Comparison of ENCODE assay signal across 12 cellular contexts in the genomic region with DNA sequence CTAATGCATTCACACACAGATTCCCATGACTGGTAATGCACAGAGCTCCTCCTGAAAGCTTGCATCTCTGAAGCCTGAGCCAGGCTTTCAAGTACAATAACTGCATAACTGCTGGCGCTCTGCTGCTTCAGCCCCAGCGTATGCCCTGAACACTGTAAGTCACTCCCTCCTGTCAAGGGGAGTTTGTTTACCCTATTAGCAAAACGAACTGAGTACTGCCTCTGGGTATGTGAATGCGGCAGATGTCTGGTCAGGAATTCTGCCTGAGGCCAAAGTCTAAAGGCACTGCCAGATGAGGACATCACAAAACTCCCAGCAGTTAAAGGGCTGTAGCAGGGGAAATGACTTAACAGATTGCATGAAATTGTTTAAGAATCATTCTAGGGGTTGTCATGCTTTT.
DNase-seq lines count a peak whose midpoint lies in the region; ATAC-seq, FAIRE-seq and TF ChIP-seq lines count a peak whose summit lies in the region.
"Had no signal": no experiment of that assay in that cellular context is flagged by ENCODE, and none has a peak within 500 bp of the region (broad histone marks: within the 10 kb centered on the region; RNA-seq: fewer than 3 reads in every experiment).

No MANE protein-coding gene starts in this region.

- H4K91ac ChIP-seq in IMR-90 (ENCODE audit: insufficient read depth, low read depth, low read length) = no peak overlapping the region

- no peak overlapping the region for H3K4ac ChIP-seq in IMR-90 (ENCODE audit: low read depth, low read length)

- H3K23ac ChIP-seq in IMR-90 (ENCODE audit: low read depth, low read length) = no peak overlapping the region

- no peak overlapping the region for H3K4me3 ChIP-seq in A549
- H3K4me3 ChIP-seq in IMR-90 (ENCODE audit: insufficient read depth, low read depth, low read length) = no peak overlapping the region
- H3K4me3 ChIP-seq in fibroblast of pulmonary artery (replicated peaks; ENCODE audit: low read depth, low read length) = no peak overlapping the region
- no peak overlapping the region for H3K4me3 ChIP-seq in gastrocnemius medialis
- H3K4me3 ChIP-seq in heart left ventricle = no peak overlapping the region
- H3K4me3 ChIP-seq: K562, right atrium auricular region, suprapubic skin had no signal

- no peak for FAIRE-seq in A549 (lab: Jason Lieb, UNC)
- FAIRE-seq: K562 had no signal

- no peaks in the 10 kb centered on the region for H3K27me3 ChIP-seq in IMR-90 (ENCODE audit: control insufficient read depth, insufficient read depth, low read length)
- H3K27me3 ChIP-seq in gastrocnemius medialis = no peaks in the 10 kb centered on the region
- no peaks in the 10 kb centered on the region for H3K27me3 ChIP-seq in heart left ventricle
- H3K27me3 ChIP-seq: right atrium auricular region, suprapubic skin had no signal

- no peak overlapping the region for H3K14ac ChIP-seq in IMR-90 (replicated peaks; ENCODE audit: low read depth, low read length)

- H4K8ac ChIP-seq in IMR-90 (ENCODE audit: low read depth in 2 of 2, low read length in 2 of 2) = no peak overlapping the region

- no peaks in the 10 kb centered on the region for H3K36me3 ChIP-seq in IMR-90 (ENCODE audit: control insufficient read depth, insufficient read depth, low read length)
- H3K36me3 ChIP-seq in gastrocnemius medialis = no peaks in the 10 kb centered on the region
- no peaks in the 10 kb centered on the region for H3K36me3 ChIP-seq in heart left ventricle
- H3K36me3 ChIP-seq: right atrium auricular region, suprapubic skin had no signal

- peak; percentile 29 to 89 for DNase-seq in A549 (ENCODE audit: low read depth in 1 of 2, low spot score in 1 of 2)
- DNase-seq in IMR-90 = peak; percentile 64
- peak; percentile 37 for DNase-seq in NCI-H82 treated with DMSO at 0.1 percent for 48 hours (lab: John Stamatoyannopoulos, UW; ENCODE audit: unreplicated experiment)
- DNase-seq in fibroblast of pulmonary artery (ENCODE audit: low read depth) = peak; percentile 90
- DNase-seq in gastrocnemius medialis = no peak
- no peak for DNase-seq in heart left ventricle
- DNase-seq: AML-193 had no signal

- TF ChIP-seq CTCF in A549 (IDR thresholded peaks at IDR 0.05) = no peak
- TF ChIP-seq CTCF in IMR-90 (conservative IDR thresholded peaks at IDR 0.05; ENCODE audit: low read depth, low read length) = no peak
- TF ChIP-seq CTCF in fibroblast of pulmonary artery (IDR thresholded peaks at IDR 0.05; ENCODE audit: low read length, missing control alignments) = no peak
- TF ChIP-seq CTCF in gastrocnemius medialis (IDR thresholded peaks at IDR 0.05 in 4 of 5, conservative IDR thresholded peaks at IDR 0.05 in 1 of 5) = no peak
- TF ChIP-seq CTCF in heart left ventricle (IDR thresholded peaks at IDR 0.05) = no peak

- H3K4me1 ChIP-seq in A549 = peaks cover 32% of the 10 kb centered on the region
- no peaks in the 10 kb centered on the region for H3K4me1 ChIP-seq in IMR-90 (ENCODE audit: control insufficient read depth, insufficient read depth, low read length)
- no peaks in the 10 kb centered on the region for H3K4me1 ChIP-seq in gastrocnemius medialis
- H3K4me1 ChIP-seq in heart left ventricle = no peaks in the 10 kb centered on the region
- H3K4me1 ChIP-seq: right atrium auricular region, suprapubic skin had no signal

- H2AFZ ChIP-seq in IMR-90 (replicated peaks; ENCODE audit: low read length, poor library complexity) = no peak overlapping the region

- BruUV-seq in IMR-90 (replicated peaks; lab: Mats Ljungman, UMichigan) = no TSS peak

- TF ChIP-seq POLR2A in A549 (IDR thresholded peaks at IDR 0.05; ENCODE audit: low read length) (no peak), IMR-90 (IDR thresholded peaks at IDR 0.05; ENCODE audit: low read depth, low read length) (no peak), gastrocnemius medialis (IDR thresholded peaks at IDR 0.05) (no peak), heart left ventricle (IDR thresholded peaks at IDR 0.05) (no peak)

- no peak overlapping the region for H2BK15ac ChIP-seq in IMR-90 (ENCODE audit: low read depth, low read length)

- H2BK5ac ChIP-seq in IMR-90 (ENCODE audit: low read depth, low read length, poor library complexity, severe bottlenecking) = no peak overlapping the region

- H3K18ac ChIP-seq in IMR-90 (ENCODE audit: low read depth, low read length) = no peak overlapping the region

- in situ Hi-C loops in IMR-90 (cut with MboI; ENCODE audit: low sequenced_read_pairs) (no loop called here), gastrocnemius medialis (cut with MboI; ENCODE audit: low sequenced_read_pairs in 4 of 4) (no loop called here)

- H3K9me1 ChIP-seq in IMR-90 (ENCODE audit: insufficient read depth, low read length) = no peaks in the 10 kb centered on the region

- H2AK9ac ChIP-seq in IMR-90 (replicated peaks; ENCODE audit: low read depth, low read length, poor library complexity) = no peak overlapping the region

- H3K79me1 ChIP-seq in IMR-90 (ENCODE audit: low read depth in 1 of 2, low read length in 2 of 2) = no peaks in the 10 kb centered on the region

- ATAC-seq in A549 = peak; percentile 100
- ATAC-seq in IMR-90 (ENCODE audit: low read depth) = peak; percentile 90
- ATAC-seq in gastrocnemius medialis = no peak
- no peak for ATAC-seq in activated CD4-positive, CD25-positive, alpha-beta regulatory T cell treated with anti-CD3 and anti-CD28 coated beads, Interleukin-2, amount 50 U/mL, for 24 hours
- ATAC-seq in heart left ventricle = no peak
- ATAC-seq in GM19395 (IDR thresholded peaks at IDR 0.05; ENCODE audit: unreplicated experiment) = no peak
- ATAC-seq: K562 had no signal

- no peak overlapping the region for H2AK5ac ChIP-seq in IMR-90 (ENCODE audit: low read depth, low read length)

- no peaks in the 10 kb centered on the region for H4K20me1 ChIP-seq in IMR-90 (ENCODE audit: insufficient read depth, low read length)

- no peak overlapping the region for H2BK20ac ChIP-seq in IMR-90 (ENCODE audit: low read depth, low read length)

- peak; percentile 37 to 46; a peak in 2 of 5 replicates for TF ChIP-seq EP300 in A549 (IDR thresholded peaks at IDR 0.05)

- TF ChIP-seq RAD21 in A549 (conservative IDR thresholded peaks at IDR 0.05 in 1 of 2, IDR thresholded peaks at IDR 0.05 in 1 of 2) (peak; percentile 8 to 37; a peak in 2 of 5 replicates), IMR-90 (IDR thresholded peaks at IDR 0.05; ENCODE audit: low read length) (no peak)

- WGBS in A549 (ENCODE audit: missing lambda C conversion rate) = 3% methylated on average over 4 of the region's 4 CpGs
- WGBS in IMR-90 (ENCODE audit: extremely low coverage in 2 of 2, insufficient read length in 1 of 2), 2 experiments = no CpG with 5 or more reads among the region's 4 CpGs
- WGBS in heart left ventricle, 4 donors = 61 to 70% (median 67%) methylated on average over 4 of the region's 4 CpGs

- no peak overlapping the region for H4K5ac ChIP-seq in IMR-90 (ENCODE audit: low read depth, low read length)

- H3K56ac ChIP-seq in IMR-90 (ENCODE audit: extremely low read depth, insufficient read depth, low read length) = no peak overlapping the region

- H3K9ac ChIP-seq in IMR-90 (ENCODE audit: low read depth, low read length) = no peak overlapping the region

- peak overlapping the region; percentile 63 for H3K4me2 ChIP-seq in A549
- no peak overlapping the region for H3K4me2 ChIP-seq in IMR-90 (ENCODE audit: low read depth, low read length)

- H3K9me3 ChIP-seq in A549 (peaks cover 15% of the 10 kb centered on the region; the same call in 2 of the 3 replicates), IMR-90 (ENCODE audit: control insufficient read depth, insufficient read depth, low read length) (no peaks in the 10 kb centered on the region), gastrocnemius medialis (no peaks in the 10 kb centered on the region), heart left ventricle (peaks cover 0 to 10% (median 0%) of the 10 kb centered on the region in 12 donors)
- H3K9me3 ChIP-seq: suprapubic skin had no signal

- dilution Hi-C loops in IMR-90 (cut with HindIII; ENCODE audit: low sequenced_read_pairs, unreplicated experiment) = no loop called here

- CTCF ChIA-PET in A549 (lab: Yijun Ruan, JAX) (interaction anchor here (1.2 to 1.8 kb wide), 5 partner anchors 16 to 177 kb away, joined by 3 to 8 read pairs (median 4); no protein-coding TSS in a partner anchor), IMR-90 (lab: Yijun Ruan, JAX) (no interaction called here)

- peak overlapping the region; percentile 54 to 69 for H3K27ac ChIP-seq in A549
- no peak overlapping the region for H3K27ac ChIP-seq in IMR-90 (ENCODE audit: insufficient read depth, low read length)
- no peak overlapping the region for H3K27ac ChIP-seq in gastrocnemius medialis
- H3K27ac ChIP-seq in heart left ventricle = no peak overlapping the region
- H3K27ac ChIP-seq: right atrium auricular region, suprapubic skin had no signal

- H2BK120ac ChIP-seq in IMR-90 (ENCODE audit: low read depth, low read length) = no peak overlapping the region

- intact Hi-C loops in IMR-90 (cut with micrococcal nuclease) (no loop called here), gastrocnemius medialis (cut with DNase I; ENCODE audit: low total_unique reads) (no loop called here), heart left ventricle (cut with DNase I) (no loop called here)

- POLR2A ChIA-PET in A549 (lab: Yijun Ruan, JAX) = interaction anchor here (1.3 kb wide), 1 partner anchor 60 kb away, joined by 3 read pairs; no protein-coding TSS in a partner anchor
- POLR2A ChIA-PET in IMR-90 (lab: Charles Lee; ENCODE audit: unreplicated experiment) = no interaction called here

TF ChIP-seq in A549, 52 proteins besides CTCF, POLR2A, EP300 and RAD21 (continues in another document):
- TF ChIP-seq MAFK (IDR thresholded peaks at IDR 0.05; ENCODE audit: partially characterized antibody) (peak; percentile 5), CEBPB (IDR thresholded peaks at IDR 0.05) (0 out of 4 replicates have a peak, but pooled peaks of 1 of the 2 experiments have one; percentile 36), JUNB (IDR thresholded peaks at IDR 0.05) (peak; percentile 61), FOXS1 (CRISPR knock-in tag; IDR thresholded peaks at IDR 0.05) (no peak), EHMT2 (IDR thresholded peaks at IDR 0.05; ENCODE audit: low read depth) (no peak)
- TF ChIP-seq, protein P1, sequence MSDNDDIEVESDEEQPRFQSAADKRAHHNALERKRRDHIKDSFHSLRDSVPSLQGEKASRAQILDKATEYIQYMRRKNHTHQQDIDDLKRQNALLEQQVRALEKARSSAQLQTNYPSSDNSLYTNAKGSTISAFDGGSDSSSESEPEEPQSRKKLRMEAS (IDR thresholded peaks at IDR 0.05) = no peak

TF ChIP-seq in IMR-90, 13 proteins besides CTCF, POLR2A, EP300 and RAD21 (continues in another document):
- TF ChIP-seq, protein P2, sequence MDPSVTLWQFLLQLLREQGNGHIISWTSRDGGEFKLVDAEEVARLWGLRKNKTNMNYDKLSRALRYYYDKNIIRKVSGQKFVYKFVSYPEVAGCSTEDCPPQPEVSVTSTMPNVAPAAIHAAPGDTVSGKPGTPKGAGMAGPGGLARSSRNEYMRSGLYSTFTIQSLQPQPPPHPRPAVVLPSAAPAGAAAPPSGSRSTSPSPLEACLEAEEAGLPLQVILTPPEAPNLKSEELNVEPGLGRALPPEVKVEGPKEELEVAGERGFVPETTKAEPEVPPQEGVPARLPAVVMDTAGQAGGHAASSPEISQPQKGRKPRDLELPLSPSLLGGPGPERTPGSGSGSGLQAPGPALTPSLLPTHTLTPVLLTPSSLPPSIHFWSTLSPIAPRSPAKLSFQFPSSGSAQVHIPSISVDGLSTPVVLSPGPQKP (IDR thresholded peaks at IDR 0.05; ENCODE audit: borderline replicate concordance, low read depth, low read length) = no peak
- no peak for TF ChIP-seq MAFK (IDR thresholded peaks at IDR 0.05; ENCODE audit: low read depth, low read length)

Comparison
In these comparisons a context has a peak if more than half of its experiments do, and no peak if none do; other contexts are left out.
1. ATAC-seq: peak in A549 (2 of 2) and IMR-90 (single experiment); none in gastrocnemius medialis (0 of 2), activated CD4-positive, CD25-positive, alpha-beta regulatory T cell treated with anti-CD3 and anti-CD28 coated beads, Interleukin-2, amount 50 U/mL, for 24 hours (0 of 2), heart left ventricle (0 of 4) and GM19395 (single experiment).
2. DNase-seq: peak in A549 (2 of 2), IMR-90 (single experiment), NCI-H82 treated with DMSO at 0.1 percent for 48 hours (single experiment) and fibroblast of pulmonary artery (single experiment); none in gastrocnemius medialis (0 of 2) and heart left ventricle (0 of 5).
3. H3K27ac ChIP-seq: peak in A549 (2 of 2); none in IMR-90 (single experiment), gastrocnemius medialis (0 of 4) and heart left ventricle (0 of 12).